Comparison of ENCODE assay signal across 26 cellular contexts in the genomic region with DNA sequence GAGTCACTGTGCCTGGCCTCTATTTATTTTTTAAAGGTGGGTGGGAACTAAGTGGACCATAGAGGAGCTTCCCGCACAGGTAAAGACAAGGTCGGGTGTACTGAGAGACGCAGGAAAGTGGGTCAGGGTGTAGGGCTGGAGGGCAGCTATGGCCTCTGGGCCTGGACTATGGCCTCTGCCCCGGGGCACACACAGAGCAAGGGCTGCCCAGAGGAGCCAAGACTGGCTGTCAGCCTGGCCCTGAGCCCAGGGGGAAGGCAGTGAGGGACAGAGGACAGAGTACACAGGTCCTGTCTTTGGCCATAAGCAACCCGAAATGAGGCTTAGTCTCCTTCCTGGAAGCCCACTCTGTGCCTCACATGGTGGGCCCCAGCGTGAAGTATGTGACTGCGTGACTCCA.
"Had no signal": no experiment of that assay in that cellular context is flagged by ENCODE, and none has a peak within 500 bp of the region (broad histone marks: within the 10 kb centered on the region; RNA-seq: fewer than 3 reads in every experiment).

No MANE protein-coding gene starts in this region.

- H3K9me3 ChIP-seq: colonic mucosa, esophagus muscularis mucosa, gastroesophageal sphincter, heart left ventricle, left ventricle myocardium inferior, lower lobe of right lung, pancreas, stomach, thyroid gland had no signal

- ATAC-seq: foreskin keratinocyte, gastroesophageal sphincter, heart left ventricle, left cardiac atrium, lower lobe of right lung, natural killer cell, pancreas, sciatic nerve had no signal

- H3K4me1 ChIP-seq: colonic mucosa, foreskin keratinocyte, lower lobe of right lung had no signal

- DNase-seq: colonic mucosa; effector CD8-positive, alpha-beta T cell; endodermal cell; foreskin keratinocyte; heart left ventricle; hippocampal formation; left cardiac atrium; left ventricle myocardium inferior; lower lobe of right lung; natural killer cell; occipital lobe; pancreas; stimulated activated CD4-positive, alpha-beta T cell treated with anti-CD3 and anti-CD28 coated beads, Interleukin-12 subunit alpha, Interleukin-12 subunit beta, amount 100 ng/mL, for 4 hours; stimulated activated CD4-positive, alpha-beta T cell treated with anti-CD3 and anti-CD28 coated beads, Interleukin-1b, Interleukin-23, amount 100 ng/mL, for 48 hours; stimulated activated CD4-positive, alpha-beta T cell treated with anti-CD3 and anti-CD28 coated beads, Interleukin-4, amount 100 ng/mL, for 1 hour; stimulated activated CD8-positive, alpha-beta memory T cell treated with anti-CD3 and anti-CD28 coated beads, Interleukin-4, amount 100 ng/mL, for 48 hours; stimulated activated naive CD4-positive, alpha-beta T cell treated with Interleukin-2 at 50 U/mL for 16 hours; stomach; thyroid gland had no signal

- H3K27me3 ChIP-seq: colonic mucosa, pancreas, thyroid gland had no signal

- H3K27ac Mint-ChIP-seq: dendritic cell treated with granulocyte-macrophage colony-stimulating factor and Interleukin-4, amounts not matched to agents 40 ng/mL and 50 ng/mL, for 4 days; endodermal cell; natural killer cell; progenitor cell of endocrine pancreas; type B pancreatic cell had no signal

- H3K36me3 ChIP-seq: colonic mucosa, esophagus muscularis mucosa, gastroesophageal sphincter, heart left ventricle, left ventricle myocardium inferior, lower lobe of right lung, pancreas, stomach, thyroid gland had no signal

- H3K9me3 Mint-ChIP-seq: endodermal cell, type B pancreatic cell had no signal

- H3K4me3 ChIP-seq: colonic mucosa, esophagus muscularis mucosa, gastroesophageal sphincter, heart left ventricle, left ventricle myocardium inferior, lower lobe of right lung, pancreas, smooth muscle cell, stomach, thyroid gland had no signal

- H3K4me3 Mint-ChIP-seq: dendritic cell treated with granulocyte-macrophage colony-stimulating factor and Interleukin-4, amounts not matched to agents 40 ng/mL and 50 ng/mL, for 4 days; endodermal cell; natural killer cell; type B pancreatic cell had no signal

- H3K27ac ChIP-seq: colonic mucosa, esophagus muscularis mucosa, foreskin keratinocyte, gastroesophageal sphincter, heart left ventricle, left ventricle myocardium inferior, lower lobe of right lung, pancreas, stomach, thyroid gland had no signal

- H3K36me3 Mint-ChIP-seq: natural killer cell, type B pancreatic cell had no signal

- H3K4me2 ChIP-seq: smooth muscle cell had no signal
